In genomic region chr18:35729971-35730668, GRCh38 we compare ENCODE assay signal across 23 cellular contexts.
DNase-seq lines count a peak whose midpoint lies in the region; ATAC-seq, FAIRE-seq and TF ChIP-seq lines count a peak whose summit lies in the region.
"Had no signal": no experiment of that assay in that cellular context is flagged by ENCODE, and none has a peak within 500 bp of the region (broad histone marks: within the 10 kb centered on the region; RNA-seq: fewer than 3 reads in every experiment).

No MANE protein-coding gene starts in this region.

- H4K20me1 ChIP-seq in GM12878 (ENCODE audit: control insufficient read depth, insufficient read depth): no peaks in the 10 kb centered on the region

- H3K27me3 Mint-ChIP-seq in HFFc6 (ENCODE audit: insufficient read depth): peaks cover 15% of the 10 kb centered on the region
- H3K27me3 Mint-ChIP-seq: CD4-positive, alpha-beta T cell had no signal

- intact Hi-C loops in GM12878 (cut with micrococcal nuclease; ENCODE audit: unreplicated experiment): no loop called here

- TF ChIP-seq CTCF in HFFc6 (IDR thresholded peaks at IDR 0.05): no peak
- TF ChIP-seq CTCF in GM12878 (IDR thresholded peaks at IDR 0.05 in 2 of 3, conservative IDR thresholded peaks at IDR 0.05 in 1 of 3; ENCODE audit: control insufficient read depth in 2 of 3, extremely low read depth in 1 of 3, insufficient read depth in 1 of 3, low read depth in 3 of 3, low read length in 3 of 3): no peak

- no peak overlapping the region; the same call in 1 of the 2 replicates for H2AFZ ChIP-seq in GM12878 (ENCODE audit: control insufficient read depth, low read depth, low read length)

- no peak for FAIRE-seq in GM12878 (lab: Jason Lieb, UNC)
- FAIRE-seq: G401.6 had no signal

- H3K4me2 ChIP-seq in GM12878 (ENCODE audit: control insufficient read depth, insufficient read depth): no peak overlapping the region

- POLR2A ChIA-PET in GM12878 (lab: Charles Lee): no interaction called here

- H3K36me3 ChIP-seq in GM12878 (ENCODE audit: control insufficient read depth in 2 of 2, insufficient read depth in 2 of 2, low read length in 1 of 2): no peaks in the 10 kb centered on the region
- H3K36me3 ChIP-seq: sigmoid colon, SJSA1 had no signal

- peak; percentile 65 for ATAC-seq in GM12878
- ATAC-seq in HG03432 (IDR thresholded peaks at IDR 0.05; ENCODE audit: unreplicated experiment): no peak
- ATAC-seq in GM19328 (IDR thresholded peaks at IDR 0.05; ENCODE audit: unreplicated experiment): no peak
- ATAC-seq: HCT116, natural killer cell, PC-3 had no signal

- no peaks in the 10 kb centered on the region for H3K4me1 ChIP-seq in GM12878 (ENCODE audit: control insufficient read depth, insufficient read depth, low read length)
- H3K4me1 ChIP-seq: sigmoid colon, SJSA1 had no signal

- in situ Hi-C loops in GM12878 (cut with MboI): no loop called here

- TF ChIP-seq EP300 in GM12878 (IDR thresholded peaks at IDR 0.05; ENCODE audit: borderline replicate concordance in 1 of 2, control insufficient read depth in 1 of 2, low read depth in 2 of 2, low read length in 2 of 2): no peak

- H3K9me3 ChIP-seq in GM12878 (replicated peaks; ENCODE audit: control insufficient read depth, insufficient read depth, low read length): no peaks in the 10 kb centered on the region
- H3K9me3 ChIP-seq: sigmoid colon, SJSA1 had no signal

- no peaks in the 10 kb centered on the region for H3K36me3 Mint-ChIP-seq in HFFc6 (ENCODE audit: low read depth)
- H3K36me3 Mint-ChIP-seq: activated naive CD8-positive, alpha-beta T cell treated with anti-CD3 and anti-CD28 coated beads, Interleukin-2, amount 10 ng/mL, durations not matched to agents 7 days and 5 days had no signal

- 26% methylated on average over 3 of the region's 3 CpGs for WGBS in GM12878 (ENCODE audit: insufficient coverage, insufficient replicate concordance, low lambda C conversion rate, missing lambda C conversion rate)

- H3K27me3 ChIP-seq in GM12878 (replicated peaks in 1 of 2; ENCODE audit: control insufficient read depth in 2 of 2, insufficient read depth in 2 of 2, low read length in 1 of 2): no peaks in the 10 kb centered on the region; a peak in 1 of 4 replicates
- H3K27me3 ChIP-seq: sigmoid colon had no signal

- TF ChIP-seq POLR2A in GM12878 (IDR thresholded peaks at IDR 0.05; ENCODE audit: low read depth, low read length): no peak

- SMC1A ChIA-PET in GM12878 (lab: Charles Lee; ENCODE audit: uncharacterized antibody, unreplicated experiment): no interaction called here

- H3K4me3 ChIP-seq in GM12878: no peak overlapping the region
- peak overlapping the region; percentile 7 for H3K4me3 ChIP-seq in skeletal muscle cell (ENCODE audit: low read depth, low read length)
- H3K4me3 ChIP-seq: sigmoid colon, SJSA1 had no signal

- H3K4me1 Mint-ChIP-seq in HFFc6 (ENCODE audit: low read depth): peaks cover 16% of the 10 kb centered on the region
- H3K4me1 Mint-ChIP-seq: activated CD4-positive, alpha-beta T cell treated with anti-CD3 and anti-CD28 coated beads, Interleukin-2, amount 10 ng/mL, durations not matched to agents 7 days and 5 days; activated naive CD8-positive, alpha-beta T cell treated with anti-CD3 and anti-CD28 coated beads, Interleukin-2, amount 10 ng/mL, durations not matched to agents 7 days and 5 days had no signal

- no peak overlapping the region for H3K9ac ChIP-seq in GM12878 (ENCODE audit: control insufficient read depth, insufficient read depth, low read length)

- no peak overlapping the region for H3K27ac Mint-ChIP-seq in HFFc6
- H3K27ac Mint-ChIP-seq: activated CD4-positive, alpha-beta T cell treated with anti-CD3 and anti-CD28 coated beads, Interleukin-2, amount 10 ng/mL, durations not matched to agents 7 days and 5 days; activated naive CD8-positive, alpha-beta T cell treated with anti-CD3 and anti-CD28 coated beads, Interleukin-2, amount 10 ng/mL, durations not matched to agents 7 days and 5 days; CD4-positive, alpha-beta T cell; natural killer cell had no signal

- no peak for DNase-seq in HFFc6
- no peak for DNase-seq in GM12878 (ENCODE audit: low read depth, low spot score)
- peak; percentile 57 for DNase-seq in kidney glomerular epithelial cell (lab: John Stamatoyannopoulos, UW)
- no peak for DNase-seq in skeletal muscle cell (ENCODE audit: low read depth)
- DNase-seq in activated T-cell treated with anti-CD3 and anti-CD28 coated beads for 4 hours: no peak
- DNase-seq: activated CD4-positive, alpha-beta T cell treated with anti-CD3 and anti-CD28 coated beads, Interleukin-2, amount 10 ng/mL, durations not matched to agents 7 days and 5 days; activated naive CD8-positive, alpha-beta T cell treated with anti-CD3 and anti-CD28 coated beads, Interleukin-2, amount 10 ng/mL, durations not matched to agents 7 days and 5 days; CD4-positive, alpha-beta T cell; DMS 273 treated with DMSO at 0.1 percent for 48 hours; effector CD8-positive, alpha-beta T cell; left cardiac atrium; natural killer cell; NCI-H1417; NCI-H2081 treated with DMSO at 0.1 percent for 48 hours; NCI-H446 treated with DMSO at 0.1 percent for 48 hours; PC-3; sigmoid colon had no signal

- no TSS peak for BruUV-seq in GM12878 (replicated peaks; lab: Mats Ljungman, UMichigan)

- no peak overlapping the region for H3K27ac ChIP-seq in GM12878 (ENCODE audit: control insufficient read depth, insufficient read depth)
- H3K27ac ChIP-seq: sigmoid colon, SJSA1 had no signal

- peak overlapping the region; percentile 23; the same call in 1 of the 2 replicates for H3K4me3 Mint-ChIP-seq in HFFc6
- H3K4me3 Mint-ChIP-seq: activated CD4-positive, alpha-beta T cell treated with anti-CD3 and anti-CD28 coated beads, Interleukin-2, amount 10 ng/mL, durations not matched to agents 7 days and 5 days; activated naive CD8-positive, alpha-beta T cell treated with anti-CD3 and anti-CD28 coated beads, Interleukin-2, amount 10 ng/mL, durations not matched to agents 7 days and 5 days; CD4-positive, alpha-beta T cell; natural killer cell; T-helper 1 cell treated with Interleukin-12 subunit alpha and Interleukin-12 subunit beta and Interleukin-4 antibody, amounts not matched to agents 30 μg/mL and 1 μg/mL, for 36 hours had no signal

- H3K79me2 ChIP-seq in GM12878 (ENCODE audit: control insufficient read depth, insufficient read depth, low read length): no peaks in the 10 kb centered on the region

- CTCF ChIA-PET in GM12878 (lab: Yijun Ruan, JAX): interaction anchor here (0.5 kb wide), 1 partner anchor 1099 kb away, joined by 3 read pairs; the partner anchor contains the start of genes KIAA1328 and TPGS2

- H3K9me3 Mint-ChIP-seq in HFFc6: no peaks in the 10 kb centered on the region

- TF ChIP-seq RAD21 in GM12878 (IDR thresholded peaks at IDR 0.05; ENCODE audit: insufficient read depth, low read depth, low read length): no peak

- RAD21 ChIA-PET in GM12878 (lab: Charles Lee; ENCODE audit: unreplicated experiment): no interaction called here

TF ChIP-seq in GM12878, 131 proteins besides CTCF, POLR2A, EP300 and RAD21 (continues in another document):
- no peak for TF ChIP-seq EZH2 (IDR thresholded peaks at IDR 0.05; ENCODE audit: borderline replicate concordance, control insufficient read depth, low read depth, low read length)
- no peak for TF ChIP-seq PML (IDR thresholded peaks at IDR 0.05; ENCODE audit: low read length)
- no peak for TF ChIP-seq NRF1 (conservative IDR thresholded peaks at IDR 0.05; ENCODE audit: low read depth, low read length)
- no peak for TF ChIP-seq ATF2 (IDR thresholded peaks at IDR 0.05; ENCODE audit: low read length)
- TF ChIP-seq HDAC6 (IDR thresholded peaks at IDR 0.05; ENCODE audit: unreplicated experiment): no peak
- no peak for TF ChIP-seq NFIC (IDR thresholded peaks at IDR 0.05; ENCODE audit: low read depth, low read length)
- no peak for TF ChIP-seq ZBTB40 (IDR thresholded peaks at IDR 0.05; ENCODE audit: borderline replicate concordance)
- no peak for TF ChIP-seq KAT2A (conservative IDR thresholded peaks at IDR 0.05; ENCODE audit: control insufficient read depth, low read depth, low read length)
- no peak for TF ChIP-seq IKZF1 (conservative IDR thresholded peaks at IDR 0.05)
- TF ChIP-seq ASH2L (IDR thresholded peaks at IDR 0.05; ENCODE audit: borderline replicate concordance, low read depth): no peak
